Comparison of ENCODE assay signal across 28 cellular contexts in the genomic region with DNA sequence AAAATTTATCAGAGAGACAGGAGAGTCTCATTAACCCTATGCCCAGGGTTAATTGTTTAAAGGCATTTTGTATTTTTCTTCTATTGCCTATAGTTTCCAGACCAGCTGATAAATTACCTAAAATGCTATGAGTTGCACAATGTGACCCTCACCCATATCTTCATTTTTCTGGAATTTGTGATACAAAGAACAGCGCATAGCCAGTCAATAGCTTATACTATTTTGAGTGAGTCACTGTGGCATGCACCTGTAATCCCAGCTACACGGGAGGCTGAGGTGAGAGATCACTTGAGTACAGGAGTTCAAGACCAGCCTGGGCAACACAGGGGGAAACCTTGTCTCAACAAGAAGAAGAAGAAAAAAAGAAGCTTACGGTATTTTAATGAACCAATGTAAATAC. TPM values are rescaled to one million over a fixed set of nuclear protein-coding genes. Genes with fewer than 3 reads are reported as not detected.
"Had no signal": no experiment of that assay in that cellular context is flagged by ENCODE, and none has a peak within 500 bp of the region (broad histone marks: within the 10 kb centered on the region; RNA-seq: fewer than 3 reads in every experiment).

No MANE protein-coding gene starts in this region.

- H3K9ac ChIP-seq: KMS-11 had no signal

- H3K9me3 ChIP-seq: MG63 had no signal

- H3K27ac ChIP-seq: KMS-11 had no signal

- H3K36me3 ChIP-seq: MG63 had no signal

- H3K27me3 ChIP-seq: MG63 had no signal

- H3K4me3 ChIP-seq: MG63 had no signal

- H3K4me2 ChIP-seq: KMS-11 had no signal

- DNase-seq: Kasumi-1, KG1, MG63, MM.1S, MV-4-11, NCI-H1048, NCI-H1092, NCI-H1092 treated with DMSO at 0.1 percent for 48 hours, NCI-H1105, NCI-H1417 treated with DMSO at 0.1 percent for 48 hours, NCI-H1436, NCI-H1436 treated with DMSO at 0.1 percent for 48 hours, NCI-H146, NCI-H187, NCI-H187 treated with DMSO at 0.1 percent for 48 hours, NCI-H1930, NCI-H2029, NCI-H2029 treated with DMSO at 0.1 percent for 48 hours, NCI-H2081, NCI-H2081 treated with DMSO at 0.1 percent for 48 hours, NCI-H2107, NCI-H2227 treated with DMSO at 0.1 percent for 48 hours, NCI-H226, NCI-H345, NCI-H510A had no signal

RNA-seq across cellular contexts. Expression of a gene that starts 2.8 kb away (rescaled TPM):
- total RNA-seq: LHCN-M2, M059J had no signal
